18 cellular contexts compared by ENCODE assay signal in genomic region chr20:33658929-33659328, GRCh38. TPM values are rescaled to one million over a fixed set of nuclear protein-coding genes. Genes with fewer than 3 reads are reported as not detected.
DNase-seq lines count a peak whose midpoint lies in the region; TF ChIP-seq lines count a peak whose summit lies in the region.
"Had no signal": no experiment of that assay in that cellular context is flagged by ENCODE, and none has a peak within 500 bp of the region (broad histone marks: within the 10 kb centered on the region; RNA-seq: fewer than 3 reads in every experiment).

No MANE protein-coding gene starts in this region.

- H3K27me3 Mint-ChIP-seq in activated CD4-positive, alpha-beta T cell treated with anti-CD3 and anti-CD28 coated beads, Interleukin-2, amount 10 ng/mL, durations not matched to agents 24 days and 14 days = no peaks in the 10 kb centered on the region
- H3K27me3 Mint-ChIP-seq in neural crest cell (ENCODE audit: low read depth) = peaks cover 2% of the 10 kb centered on the region
- peaks cover 0 to 8% (median 2%) of the 10 kb centered on the region in 3 donors for H3K27me3 Mint-ChIP-seq in CD14-positive monocyte (ENCODE audit: low read depth in 3 of 3)

- H3K9me3 Mint-ChIP-seq in activated CD4-positive, alpha-beta T cell treated with anti-CD3 and anti-CD28 coated beads, Interleukin-2, amount 10 ng/mL, durations not matched to agents 24 days and 14 days = no peaks in the 10 kb centered on the region
- H3K9me3 Mint-ChIP-seq in neural crest cell (no peaks in the 10 kb centered on the region), CD14-positive monocyte (peaks cover 0 to 1% (median 0%) of the 10 kb centered on the region in 7 donors)

- peaks cover 8% of the 10 kb centered on the region for H3K4me1 Mint-ChIP-seq in activated CD4-positive, alpha-beta T cell treated with anti-CD3 and anti-CD28 coated beads, Interleukin-2, amount 10 ng/mL, durations not matched to agents 24 days and 14 days
- H3K4me1 Mint-ChIP-seq in neural crest cell (peaks cover 13% of the 10 kb centered on the region), CD14-positive monocyte (peaks cover 8% of the 10 kb centered on the region)

- no peak overlapping the region for H3K4me3 Mint-ChIP-seq in activated CD4-positive, alpha-beta T cell treated with anti-CD3 and anti-CD28 coated beads, Interleukin-2, amount 10 ng/mL, durations not matched to agents 24 days and 14 days
- peak overlapping the region; percentile 65 for H3K4me3 Mint-ChIP-seq in neural crest cell
- H3K4me3 Mint-ChIP-seq in CD14-positive monocyte = no peak overlapping the region

- POLR2A ChIA-PET in RWPE1 (lab: Yijun Ruan, JAX; ENCODE audit: low non-redundant PET) = interaction anchor here (0.5 kb wide), 1 partner anchor 25 kb away, joined by 3 read pairs; no protein-coding TSS in a partner anchor

- no peak for DNase-seq in activated CD4-positive, alpha-beta T cell treated with anti-CD3 and anti-CD28 coated beads, Interleukin-2, amount 10 ng/mL, durations not matched to agents 24 days and 14 days
- DNase-seq in activated CD4-positive, alpha-beta T cell treated with anti-CD3 and anti-CD28 coated beads, Interleukin-2, amount 50 U/mL, for 1 hour = no peak
- no peak for DNase-seq in RWPE1 (ENCODE audit: low spot score)
- DNase-seq in neural crest cell (ENCODE audit: low read depth, low spot score) = no peak
- no peak for DNase-seq in occipital lobe (lab: John Stamatoyannopoulos, UW)
- DNase-seq in CD14-positive monocyte (ENCODE audit: low spot score) = no peak
- DNase-seq: DMS 273 treated with DMSO at 0.1 percent for 48 hours, DND-41, Karpas-422, NCI-H1417 treated with DMSO at 0.1 percent for 48 hours, NCI-H1930, NCI-H345, NCI-H524 treated with DMSO at 0.1 percent for 48 hours, SHP77 treated with DMSO at 0.1 percent for 48 hours had no signal

- intact Hi-C loops in activated CD4-positive, alpha-beta T cell treated with anti-CD3 and anti-CD28 coated beads, Interleukin-2, amount 10 ng/mL, durations not matched to agents 24 days and 14 days (cut with micrococcal nuclease) = no loop called here
- intact Hi-C loops in CD14-positive monocyte (cut with micrococcal nuclease) = no loop called here

- H3K27ac ChIP-seq in RWPE1 = 0 out of 2 replicates have a peak overlapping the region, but pooled peaks have one; percentile 1
- H3K27ac ChIP-seq: 22Rv1 had no signal

- TF ChIP-seq CTCF in RWPE1 (conservative IDR thresholded peaks at IDR 0.05; ENCODE audit: low read depth) (no peak), neural crest cell (conservative IDR thresholded peaks at IDR 0.05) (no peak), CD14-positive monocyte (IDR thresholded peaks at IDR 0.05) (no peak)

- no peaks in the 10 kb centered on the region for H3K36me3 Mint-ChIP-seq in activated CD4-positive, alpha-beta T cell treated with anti-CD3 and anti-CD28 coated beads, Interleukin-2, amount 10 ng/mL, durations not matched to agents 24 days and 14 days (ENCODE audit: low read depth)
- H3K36me3 Mint-ChIP-seq in neural crest cell (ENCODE audit: low read depth) (peaks cover 3% of the 10 kb centered on the region), CD14-positive monocyte (peaks cover 0 to 3% of the 10 kb centered on the region in 2 donors)

- peak overlapping the region; percentile 49 for H3K27ac Mint-ChIP-seq in activated CD4-positive, alpha-beta T cell treated with anti-CD3 and anti-CD28 coated beads, Interleukin-2, amount 10 ng/mL, durations not matched to agents 24 days and 14 days
- H3K27ac Mint-ChIP-seq in neural crest cell (ENCODE audit: unreplicated experiment) (no peak overlapping the region), CD14-positive monocyte (peak overlapping the region in 1 of 7 donors; percentile 18)

- CTCF ChIA-PET in RWPE1 (lab: Yijun Ruan, JAX) = interaction anchor here (0.6 to 0.7 kb wide), 3 partner anchors 9 to 480 kb away, joined by 3 to 5 read pairs (median 3); no protein-coding TSS in a partner anchor

RNA-seq across cellular contexts. Expression of gene C20orf144, which starts 3.2 kb away (rescaled TPM):
- total RNA-seq in activated CD4-positive, alpha-beta T cell treated with anti-CD3 and anti-CD28 coated beads, Interleukin-2, amount 10 ng/mL, durations not matched to agents 24 days and 14 days = 0.16 and 0.26 TPM in 2 replicates
- total RNA-seq in neural crest cell (0.44 and 0.82 TPM in 2 replicates), occipital lobe (not detected)
- polyA plus RNA-seq in CD14-positive monocyte = not detected
- total RNA-seq: H7 had no signal

RNA-seq across cellular contexts. Expression of gene ACTL10, which starts 7.8 kb away (rescaled TPM):
- 3.7 TPM in 2 replicates for total RNA-seq in activated CD4-positive, alpha-beta T cell treated with anti-CD3 and anti-CD28 coated beads, Interleukin-2, amount 10 ng/mL, durations not matched to agents 24 days and 14 days
- 0.75 TPM in 2 replicates for total RNA-seq in neural crest cell
- total RNA-seq in occipital lobe = 1.1 TPM
- polyA plus RNA-seq in CD14-positive monocyte = 1 to 10 TPM; 1.1 to 1.2 TPM
- total RNA-seq: G401, RPMI7951 had no signal

RNA-seq across cellular contexts. Expression of gene NECAB3, which starts 15.3 kb away (rescaled TPM):
- total RNA-seq in activated CD4-positive, alpha-beta T cell treated with anti-CD3 and anti-CD28 coated beads, Interleukin-2, amount 10 ng/mL, durations not matched to agents 24 days and 14 days = 29.0 and 30.0 TPM in 2 replicates
- 56.0 and 63.3 TPM in 2 replicates for total RNA-seq in neural crest cell
- 27.8 TPM for total RNA-seq in occipital lobe
- polyA plus RNA-seq in CD14-positive monocyte = 1 to 10 TPM; 1.3 to 1.8 TPM

RNA-seq across cellular contexts. Expression of gene E2F1, which starts 27.3 kb away (rescaled TPM):
- 77.2 and 78.3 TPM in 2 replicates for total RNA-seq in activated CD4-positive, alpha-beta T cell treated with anti-CD3 and anti-CD28 coated beads, Interleukin-2, amount 10 ng/mL, durations not matched to agents 24 days and 14 days
- total RNA-seq in neural crest cell (84.8 and 94.9 TPM in 2 replicates), occipital lobe (2.2 TPM)
- under 1 TPM in 1 of 2 donors, not detected in 1; 0.17 TPM for polyA plus RNA-seq in CD14-positive monocyte
